1 cellular context compared by ENCODE assay signal in genomic region chr15:74635228-74635627, GRCh38.
TF ChIP-seq lines count a peak whose summit lies in the region.

No MANE protein-coding gene starts in this region.

TF ChIP-seq in H1, 55 proteins besides CTCF, POLR2A, EP300 and RAD21 (continued from another document):
- TF ChIP-seq SIN3A (conservative IDR thresholded peaks at IDR 0.05 in 1 of 2, IDR thresholded peaks at IDR 0.05 in 1 of 2; ENCODE audit: low read depth in 1 of 2, low read length in 2 of 2) = 0 out of 4 replicates have a peak, but pooled peaks of 1 of the 2 experiments have one; percentile 32
- no peak for TF ChIP-seq MAX (IDR thresholded peaks at IDR 0.05)
- TF ChIP-seq BACH1 (IDR thresholded peaks at IDR 0.05; ENCODE audit: low read length) = no peak
- no peak for TF ChIP-seq MAFK (IDR thresholded peaks at IDR 0.05; ENCODE audit: low read depth, low read length)
- no peak for TF ChIP-seq TEAD4 (IDR thresholded peaks at IDR 0.05; ENCODE audit: low read depth, low read length)
- no peak for TF ChIP-seq ZNF274 (IDR thresholded peaks at IDR 0.05; ENCODE audit: borderline replicate concordance, extremely low read depth, low read length)
- TF ChIP-seq JUN (IDR thresholded peaks at IDR 0.05; ENCODE audit: low read depth, low read length) = no peak
- no peak for TF ChIP-seq E2F6 (IDR thresholded peaks at IDR 0.05)
- TF ChIP-seq CHD2 (IDR thresholded peaks at IDR 0.05; ENCODE audit: low read length) = no peak
- TF ChIP-seq CBX5 (IDR thresholded peaks at IDR 0.05; ENCODE audit: low read depth, low read length) = no peak
- TF ChIP-seq GABPA (IDR thresholded peaks at IDR 0.05; ENCODE audit: borderline replicate concordance, insufficient read depth, low read length) = no peak
- no peak for TF ChIP-seq ATF3 (IDR thresholded peaks at IDR 0.05; ENCODE audit: insufficient read depth, low read depth, low read length)
